Comparison of ENCODE assay signal across 21 cellular contexts in the genomic region with DNA sequence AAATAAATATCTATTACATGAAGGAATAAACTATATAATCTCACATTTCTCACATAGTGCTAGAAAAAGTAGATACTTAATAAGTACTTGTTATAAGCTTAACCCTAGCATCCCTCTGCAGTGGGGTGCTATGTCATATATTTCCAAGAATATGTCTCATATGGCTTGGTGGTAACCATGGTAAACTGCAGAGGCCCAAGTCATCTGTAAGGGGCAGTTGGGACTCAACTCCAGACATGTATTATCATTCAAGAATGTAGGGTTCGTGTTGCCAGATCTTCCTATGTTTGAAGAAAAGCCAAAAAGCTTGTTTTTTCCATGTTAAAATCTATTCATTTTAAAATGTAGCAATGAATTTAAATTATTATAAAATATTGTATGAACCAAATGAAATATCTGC.
"Had no signal": no experiment of that assay in that cellular context is flagged by ENCODE, and none has a peak within 500 bp of the region (broad histone marks: within the 10 kb centered on the region; RNA-seq: fewer than 3 reads in every experiment).

No MANE protein-coding gene starts in this region.

- H3K36me3 ChIP-seq: lower lobe of right lung, ovary, right lobe of liver, stomach, thyroid gland, vagina had no signal

- H3K4me3 Mint-ChIP-seq: effector memory CD8-positive, alpha-beta T cell; natural killer cell; stimulated activated effector memory CD8-positive, alpha-beta T cell treated with anti-CD3 and anti-CD28 coated beads, Interleukin-12 subunit alpha, Interleukin-12 subunit beta, amount 100 ng/mL, for 72 hours had no signal

- H3K27me3 Mint-ChIP-seq: effector memory CD8-positive, alpha-beta T cell had no signal

- H3K9me3 ChIP-seq: lower lobe of right lung, ovary, right lobe of liver, stomach, thyroid gland, vagina had no signal

- DNase-seq: cortex of kidney; effector memory CD8-positive, alpha-beta T cell; head of caudate nucleus; left ventricle myocardium superior; lower lobe of right lung; natural killer cell; occipital lobe; ovary; posterior cingulate gyrus; retina; right lobe of liver; stimulated activated CD4-positive, alpha-beta T cell treated with anti-CD3 and anti-CD28 coated beads, Interleukin-12 subunit alpha, Interleukin-12 subunit beta, amount 100 ng/mL, for 4 hours; stimulated activated CD4-positive, alpha-beta T cell treated with anti-CD3 and anti-CD28 coated beads, Interleukin-2, amount 100 ng/mL, for 24 hours; stimulated activated CD4-positive, alpha-beta T cell treated with anti-CD3 and anti-CD28 coated beads, Interleukin-4, amount 100 ng/mL, for 24 hours; stimulated activated naive CD4-positive, alpha-beta T cell treated with Interleukin-2 at 50 U/mL for 16 hours; stomach; thyroid gland; trophoblast cell had no signal

- H3K4me2 ChIP-seq: smooth muscle cell had no signal

- H3K4me1 ChIP-seq: lower lobe of right lung, right lobe of liver, stomach, thyroid gland, vagina had no signal

- H3K4me3 ChIP-seq: lower lobe of right lung, ovary, right lobe of liver, smooth muscle cell, stomach, thyroid gland, vagina had no signal

- H3K4me1 Mint-ChIP-seq: natural killer cell; stimulated activated effector memory CD8-positive, alpha-beta T cell treated with anti-CD3 and anti-CD28 coated beads, Interleukin-12 subunit alpha, Interleukin-12 subunit beta, amount 100 ng/mL, for 72 hours had no signal

- H3K27ac ChIP-seq: lower lobe of right lung, ovary, stomach, thyroid gland, vagina had no signal

- H3K36me3 Mint-ChIP-seq: natural killer cell; stimulated activated effector memory CD8-positive, alpha-beta T cell treated with anti-CD3 and anti-CD28 coated beads, Interleukin-12 subunit alpha, Interleukin-12 subunit beta, amount 100 ng/mL, for 72 hours had no signal

- H3K27me3 ChIP-seq: ovary, right lobe of liver, stomach, thyroid gland, vagina had no signal

- H3K27ac Mint-ChIP-seq: effector memory CD8-positive, alpha-beta T cell; natural killer cell; stimulated activated effector memory CD8-positive, alpha-beta T cell treated with anti-CD3 and anti-CD28 coated beads, Interleukin-12 subunit alpha, Interleukin-12 subunit beta, amount 100 ng/mL, for 72 hours had no signal

- ATAC-seq: effector memory CD8-positive, alpha-beta T cell; left ventricle myocardium superior; lower lobe of right lung; natural killer cell; stimulated activated effector memory CD8-positive, alpha-beta T cell treated with anti-CD3 and anti-CD28 coated beads, Interleukin-12 subunit alpha, Interleukin-12 subunit beta, amount 100 ng/mL, for 72 hours had no signal
